ENCODE assay signal across 22 cellular contexts in genomic region chr4:157741642-157742041, GRCh38.
A peak's percentile ranks its signal among the peaks of the same experiment; 100 is the strongest.
DNase-seq lines count a peak whose midpoint lies in the region; ATAC-seq and TF ChIP-seq lines count a peak whose summit lies in the region.
"Had no signal": no experiment of that assay in that cellular context is flagged by ENCODE, and none has a peak within 500 bp of the region (broad histone marks: within the 10 kb centered on the region; RNA-seq: fewer than 3 reads in every experiment).

No MANE protein-coding gene starts in this region.

- H4K20me1 ChIP-seq in mammary epithelial cell (ENCODE audit: insufficient read depth, low read length), result no peaks in the 10 kb centered on the region

- no peaks in the 10 kb centered on the region for H3K9me3 ChIP-seq in mammary epithelial cell (replicated peaks; ENCODE audit: insufficient read depth, low read length)
- H3K9me3 ChIP-seq: A549, Caco-2 had no signal

- H3K9ac ChIP-seq in mammary epithelial cell (ENCODE audit: insufficient read depth, low read length), result no peak overlapping the region

- H3K27me3 ChIP-seq in mammary epithelial cell (ENCODE audit: insufficient read depth, low read length), result no peaks in the 10 kb centered on the region

- CTCF ChIA-PET in mammary epithelial cell (lab: Charles Lee; ENCODE audit: low non-redundant PET), result no interaction called here

- no peak overlapping the region for H3K4me2 ChIP-seq in mammary epithelial cell (ENCODE audit: insufficient read depth, low read depth, low read length)
- H3K4me2 ChIP-seq: A549 had no signal

- dilution Hi-C loops in mammary epithelial cell (cut with HindIII; ENCODE audit: low sequenced_read_pairs), result no loop called here

- 60% methylated on average over 1 of the region's 1 CpG for WGBS in mammary epithelial cell (ENCODE audit: low coverage, missing lambda C conversion rate)

- no peak overlapping the region for H3K27ac ChIP-seq in mammary epithelial cell (ENCODE audit: insufficient read depth, low read depth, low read length)
- H3K27ac ChIP-seq: A549 had no signal

- no TSS peak for BruUV-seq in mammary epithelial cell (replicated peaks; lab: Mats Ljungman, UMichigan)

- H2AFZ ChIP-seq in mammary epithelial cell (ENCODE audit: low read depth, low read length), result no peak overlapping the region

- TF ChIP-seq CTCF in mammary epithelial cell (conservative IDR thresholded peaks at IDR 0.05 in 1 of 2, IDR thresholded peaks at IDR 0.05 in 1 of 2; ENCODE audit: extremely low read depth in 1 of 2, insufficient read depth in 1 of 2, low read depth in 1 of 2, low read length in 2 of 2), result no peak

- no peaks in the 10 kb centered on the region for H3K36me3 ChIP-seq in mammary epithelial cell (ENCODE audit: insufficient read depth, low read length)

- DNase-seq in HCEC 1CT (peak; percentile 41), NCI-H226 (peak; percentile 60), mammary epithelial cell (peak; percentile 23), iris pigment epithelial cell (ENCODE audit: low read depth) (peak; percentile 4), NCI-H524 treated with DMSO at 0.1 percent for 48 hours (lab: John Stamatoyannopoulos, UW) (no peak), activated gamma-delta T cell (lab: John Stamatoyannopoulos, UW) (no peak)
- DNase-seq: C1 segment of cervical spinal cord; Caco-2; CD8-positive, alpha-beta T cell; KBM-7; NCI-H1048; NCI-H1417 treated with DMSO at 0.1 percent for 48 hours; NCI-H187 treated with DMSO at 0.1 percent for 48 hours; NCI-H446; NCI-H526; NCI-H82; SHP77 treated with DMSO at 0.1 percent for 48 hours; SW 1271 had no signal

- intact Hi-C loops in mammary epithelial cell (cut with micrococcal nuclease), result no loop called here

- H3K79me2 ChIP-seq in mammary epithelial cell (ENCODE audit: insufficient read depth, low read length), result no peaks in the 10 kb centered on the region

- H3K4me3 ChIP-seq in mammary epithelial cell (replicated peaks in 1 of 3; ENCODE audit: insufficient read depth in 1 of 3, low read depth in 2 of 3, low read length in 3 of 3), result no peak overlapping the region
- H3K4me3 ChIP-seq: A549 had no signal

- in situ Hi-C loops in mammary epithelial cell (cut with MboI; ENCODE audit: low sequenced_read_pairs in 2 of 2), result no loop called here

- ATAC-seq in HG02981 (IDR thresholded peaks at IDR 0.05; ENCODE audit: unreplicated experiment), result no peak
- ATAC-seq in GM21528 (IDR thresholded peaks at IDR 0.05; ENCODE audit: low FRiP score, unreplicated experiment), result no peak
- ATAC-seq: A549; CD8-positive, alpha-beta T cell; Panc1 had no signal

- H3K4me1 ChIP-seq in mammary epithelial cell (ENCODE audit: insufficient read depth, low read length), result no peaks in the 10 kb centered on the region
- H3K4me1 ChIP-seq: A549, Caco-2 had no signal

Comparison
In these comparisons a context has a peak if more than half of its experiments do, and no peak if none do; other contexts are left out.
1. DNase-seq: peak in HCEC 1CT (single experiment), NCI-H226 (single experiment), mammary epithelial cell (single experiment) and iris pigment epithelial cell (single experiment); none in NCI-H524 treated with DMSO at 0.1 percent for 48 hours (single experiment) and activated gamma-delta T cell (single experiment).